ENCODE assay signal across 16 cellular contexts in genomic region chr4:13386405-13387107, GRCh38.
A peak's percentile ranks its signal among the peaks of the same experiment; 100 is the strongest.
DNase-seq lines count a peak whose midpoint lies in the region; ATAC-seq and TF ChIP-seq lines count a peak whose summit lies in the region.
"Had no signal": no experiment of that assay in that cellular context is flagged by ENCODE, and none has a peak within 500 bp of the region (broad histone marks: within the 10 kb centered on the region; RNA-seq: fewer than 3 reads in every experiment).

No MANE protein-coding gene starts in this region.

- intact Hi-C loops in activated B cell treated with CpG ODN at 0.5 μM for 24 hours (cut with micrococcal nuclease), result loop anchor here (5.0 kb wide), 1 partner anchor 226 kb away; no protein-coding TSS in a partner anchor

- peak; percentile 82 for ATAC-seq in GM18499 (IDR thresholded peaks at IDR 0.05; ENCODE audit: insufficient read depth, unreplicated experiment)
- peak; percentile 94 for ATAC-seq in GM19463 (IDR thresholded peaks at IDR 0.05; ENCODE audit: unreplicated experiment)
- peak; percentile 84 for ATAC-seq in HG03045 (IDR thresholded peaks at IDR 0.05; ENCODE audit: unreplicated experiment)
- ATAC-seq in activated B cell treated with CpG ODN at 0.5 μM for 24 hours (ENCODE audit: low read depth), result peak; percentile 61
- no peak for ATAC-seq in GM21526 (IDR thresholded peaks at IDR 0.05; ENCODE audit: low FRiP score, unreplicated experiment)
- ATAC-seq: heart right ventricle had no signal

- no peak overlapping the region for H3K27ac ChIP-seq in endodermal cell (ENCODE audit: low read depth, low read length)
- H3K27ac ChIP-seq: heart right ventricle, SJSA1 had no signal

- CTCF ChIA-PET in activated B cell treated with CpG ODN at 0.5 μM for 24 hours (lab: Charles Lee), result no interaction called here

- H3K9me3 ChIP-seq in endodermal cell (ENCODE audit: control insufficient read depth, low read length), result peaks cover 5% of the 10 kb centered on the region
- H3K9me3 ChIP-seq: BE2C, SJSA1 had no signal

- POLR2A ChIA-PET in activated B cell treated with CpG ODN at 0.5 μM for 24 hours (lab: Charles Lee), result no interaction called here

- TF ChIP-seq CTCF in activated B cell treated with CpG ODN at 0.5 μM for 24 hours (IDR thresholded peaks at IDR 0.05) (no peak), endodermal cell (conservative IDR thresholded peaks at IDR 0.05) (no peak)

- DNase-seq in activated B cell treated with CpG ODN at 0.5 μM for 24 hours, result no peak
- no peak for DNase-seq in A172 (ENCODE audit: low spot score)
- no peak for DNase-seq in endodermal cell
- DNase-seq in SKM-1 (lab: John Stamatoyannopoulos, UW; ENCODE audit: unreplicated experiment), result no peak
- DNase-seq: activated CD4-positive, alpha-beta T cell treated with anti-CD3 and anti-CD28 coated beads for 48 hours; activated naive CD4-positive, alpha-beta T cell treated with Interleukin-2 at 50 U/mL for 16 hours; BE2C; heart right ventricle; KBM-7; NCI-H510A treated with DMSO at 0.1 percent for 48 hours had no signal

- H3K4me3 Mint-ChIP-seq in activated B cell treated with CpG ODN at 0.5 μM for 24 hours (peak overlapping the region; percentile 12), endodermal cell (no peak overlapping the region)
- H3K4me3 Mint-ChIP-seq: dendritic cell treated with granulocyte-macrophage colony-stimulating factor and Interleukin-4, amounts not matched to agents 40 ng/mL and 50 ng/mL, for 4 days had no signal

- H3K36me3 ChIP-seq in endodermal cell (ENCODE audit: control insufficient read depth, insufficient read depth, low read length), result no peaks in the 10 kb centered on the region
- H3K36me3 ChIP-seq: BE2C, SJSA1 had no signal

- no peak overlapping the region for H3K4me3 ChIP-seq in endodermal cell (ENCODE audit: low read length)
- H3K4me3 ChIP-seq: heart right ventricle, SJSA1 had no signal

- H3K9ac ChIP-seq in endodermal cell (ENCODE audit: extremely low read depth, low read length, poor library complexity, severe bottlenecking), result no peak overlapping the region

- H3K9me3 Mint-ChIP-seq in activated B cell treated with CpG ODN at 0.5 μM for 24 hours (peaks cover 13% of the 10 kb centered on the region), endodermal cell (peaks cover 13% of the 10 kb centered on the region)

- H3K27ac Mint-ChIP-seq in activated B cell treated with CpG ODN at 0.5 μM for 24 hours (no peak overlapping the region), endodermal cell (no peak overlapping the region)
- H3K27ac Mint-ChIP-seq: dendritic cell treated with granulocyte-macrophage colony-stimulating factor and Interleukin-4, amounts not matched to agents 40 ng/mL and 50 ng/mL, for 4 days had no signal

- peaks cover 39% of the 10 kb centered on the region for H3K4me1 Mint-ChIP-seq in activated B cell treated with CpG ODN at 0.5 μM for 24 hours
- H3K4me1 Mint-ChIP-seq in endodermal cell, result no peaks in the 10 kb centered on the region

- H3K27me3 ChIP-seq in endodermal cell (ENCODE audit: control insufficient read depth, insufficient read depth, low read length, poor library complexity, severe bottlenecking), result no peaks in the 10 kb centered on the region
- H3K27me3 ChIP-seq: BE2C, heart right ventricle, SJSA1 had no signal

- no peaks in the 10 kb centered on the region for H3K4me1 ChIP-seq in endodermal cell (ENCODE audit: control insufficient read depth, insufficient read depth, low read length)
- H3K4me1 ChIP-seq: BE2C, SJSA1 had no signal

- peaks cover 22% of the 10 kb centered on the region for H3K36me3 Mint-ChIP-seq in activated B cell treated with CpG ODN at 0.5 μM for 24 hours (ENCODE audit: low read depth)
- H3K36me3 Mint-ChIP-seq in endodermal cell (ENCODE audit: low read depth), result peaks cover 9% of the 10 kb centered on the region

- H3K27me3 Mint-ChIP-seq in activated B cell treated with CpG ODN at 0.5 μM for 24 hours (no peaks in the 10 kb centered on the region), endodermal cell (ENCODE audit: insufficient read depth) (no peaks in the 10 kb centered on the region)
- H3K27me3 Mint-ChIP-seq: dendritic cell treated with granulocyte-macrophage colony-stimulating factor and Interleukin-4, amounts not matched to agents 40 ng/mL and 50 ng/mL, for 4 days had no signal
